In genomic region chr20:24206995-24207394, GRCh38 we compare ENCODE assay signal across 18 cellular contexts.
DNase-seq lines count a peak whose midpoint lies in the region; FAIRE-seq and TF ChIP-seq lines count a peak whose summit lies in the region.
"Had no signal": no experiment of that assay in that cellular context is flagged by ENCODE, and none has a peak within 500 bp of the region (broad histone marks: within the 10 kb centered on the region; RNA-seq: fewer than 3 reads in every experiment).

No MANE protein-coding gene starts in this region.

- H3K14ac ChIP-seq in H1 (ENCODE audit: insufficient read length): no peak overlapping the region

- no peak overlapping the region for H3K4me3 ChIP-seq in HEK293 (ENCODE audit: low read depth, low read length)
- no peak overlapping the region for H3K4me3 ChIP-seq in H1 (ENCODE audit: extremely low read depth in 1 of 4, insufficient read depth in 2 of 4, low read depth in 3 of 4, low read length in 4 of 4)
- H3K4me3 ChIP-seq in sigmoid colon: no peak overlapping the region
- H3K4me3 ChIP-seq: GM23338 had no signal

- peak; percentile 56 for DNase-seq in RPMI7951 (ENCODE audit: low read depth)
- no peak for DNase-seq in H1 (ENCODE audit: low read depth in 1 of 2, low spot score in 2 of 2)
- DNase-seq in non-pigmented ciliary epithelial cell (ENCODE audit: low read depth): peak; percentile 36
- DNase-seq in sigmoid colon: no peak
- no peak for DNase-seq in NCI-H187 (lab: John Stamatoyannopoulos, UW)
- no peak for DNase-seq in anterior cingulate cortex (lab: John Stamatoyannopoulos, UW)
- DNase-seq: DMS 273 treated with DMSO at 0.1 percent for 48 hours, GF-D8, Karpas-422, MM.1S, NCI-H1092 treated with DMSO at 0.1 percent for 48 hours, NCI-H1694, NCI-H345, NCI-H526 had no signal

- no peak overlapping the region for H4K5ac ChIP-seq in H1 (ENCODE audit: insufficient read length, low read depth, low read length)

- H4K8ac ChIP-seq in H1 (ENCODE audit: extremely low read depth, insufficient read depth, low read length): no peak overlapping the region

- intact Hi-C loops in sigmoid colon (cut with DNase I): no loop called here

- H2BK5ac ChIP-seq in H1 (ENCODE audit: low read depth, low read length): no peak overlapping the region

- 76% methylated on average over 5 of the region's 5 CpGs; no CpG with 5 or more reads in 1 of the 2 experiments for WGBS in H1 (ENCODE audit: extremely low coverage in 1 of 2, insufficient coverage in 1 of 2, insufficient read length in 1 of 2, insufficient replicate concordance in 2 of 2, low coverage in 1 of 2, low lambda C conversion rate in 2 of 2, missing lambda C conversion rate in 1 of 2), 2 experiments
- 70 to 79% methylated on average over 5 of the region's 5 CpGs for whole genome bisulfite sequencing in sigmoid colon, 2 donors

- no peaks in the 10 kb centered on the region for H3K79me2 ChIP-seq in H1 (ENCODE audit: control insufficient read depth in 1 of 2, insufficient read depth in 2 of 2, low read length in 2 of 2)

- H3K23ac ChIP-seq in H1 (ENCODE audit: insufficient read length): no peak overlapping the region

- no peak for FAIRE-seq in H1 (lab: Jason Lieb, UNC)
- FAIRE-seq: GM12891 had no signal

- no peak overlapping the region for H4K91ac ChIP-seq in H1 (replicated peaks; ENCODE audit: insufficient read length, low read length)

- no peak overlapping the region for H3K4ac ChIP-seq in H1 (replicated peaks; ENCODE audit: insufficient read length, low read depth, low read length)

- TF ChIP-seq RAD21 in H1 (IDR thresholded peaks at IDR 0.05 in 1 of 2, conservative IDR thresholded peaks at IDR 0.05 in 1 of 2; ENCODE audit: low read depth in 2 of 2, low read length in 2 of 2): no peak

- H2BK20ac ChIP-seq in H1 (ENCODE audit: low read length): no peak overlapping the region

- H3K27ac ChIP-seq in HEK293 (ENCODE audit: extremely low read depth, low read depth, low read length) (no peak overlapping the region), H1 (ENCODE audit: low read depth, low read length) (no peak overlapping the region), sigmoid colon (no peak overlapping the region)
- H3K27ac ChIP-seq: RWPE1 had no signal

- no peak overlapping the region for H3K18ac ChIP-seq in H1 (ENCODE audit: extremely low read depth, low read length)

- POLR2A ChIA-PET in HEK293 (lab: Yijun Ruan, JAX) (no interaction called here), H1 (lab: Charles Lee; ENCODE audit: partially characterized antibody) (interaction anchor here (1.1 kb wide), 1 partner anchor 15 kb away, joined by 3 read pairs; no protein-coding TSS in a partner anchor)

- no peak overlapping the region for H2BK12ac ChIP-seq in H1 (ENCODE audit: low read depth, low read length)

- H3K23me2 ChIP-seq in H1 (ENCODE audit: low read depth, low read length): peaks cover 8% of the 10 kb centered on the region; the same call in 1 of the 2 replicates

- TF ChIP-seq CTCF in HEK293 (tag by site-specific recombination; IDR thresholded peaks at IDR 0.05) (no peak), H1 (IDR thresholded peaks at IDR 0.05; ENCODE audit: control extremely low read depth in 1 of 3, insufficient read depth in 1 of 3, low read depth in 1 of 3, low read length in 3 of 3) (no peak), sigmoid colon (IDR thresholded peaks at IDR 0.05) (no peak)

- no peak overlapping the region for H2AK5ac ChIP-seq in H1 (ENCODE audit: low read depth, low read length)

- H3K79me1 ChIP-seq in H1 (ENCODE audit: low read depth, low read length): no peaks in the 10 kb centered on the region

- no peaks in the 10 kb centered on the region for H3K36me3 ChIP-seq in HEK293 (ENCODE audit: control insufficient read depth in 2 of 2, insufficient read depth in 1 of 2, low read length in 2 of 2)
- H3K36me3 ChIP-seq in H1 (ENCODE audit: control insufficient read depth in 2 of 4, insufficient read depth in 4 of 4, low read length in 3 of 4): no peaks in the 10 kb centered on the region
- no peaks in the 10 kb centered on the region for H3K36me3 ChIP-seq in sigmoid colon

- 0 out of 2 replicates have a peak overlapping the region, but pooled peaks have one; percentile 4 for H2AFZ ChIP-seq in H1 (ENCODE audit: low read length)
- H2AFZ ChIP-seq: GM23338 had no signal

- H3K4me1 ChIP-seq in HEK293 (ENCODE audit: control insufficient read depth, insufficient read depth, low read length) (no peaks in the 10 kb centered on the region), H1 (replicated peaks in 1 of 4; ENCODE audit: control insufficient read depth in 3 of 4, insufficient read depth in 4 of 4, low read length in 3 of 4) (peaks cover 0 to 10% (median 2%) of the 10 kb centered on the region in 4 experiments; a peak in 3 of 7 replicates), sigmoid colon (no peaks in the 10 kb centered on the region)

- H4K20me1 ChIP-seq in H1 (replicated peaks in 1 of 2; ENCODE audit: control insufficient read depth in 1 of 2, insufficient read depth in 2 of 2, low read length in 2 of 2): peaks cover 0 to 2% of the 10 kb centered on the region in 2 experiments

- H2BK120ac ChIP-seq in H1 (replicated peaks; ENCODE audit: low read depth, low read length): no peak overlapping the region

- no peaks in the 10 kb centered on the region for H3K9me3 ChIP-seq in HEK293 (ENCODE audit: control insufficient read depth, insufficient read depth, low read depth, low read length)
- H3K9me3 ChIP-seq in H1 (ENCODE audit: insufficient read depth in 2 of 2, low read depth in 1 of 2, low read length in 1 of 2): no peaks in the 10 kb centered on the region; a peak in 1 of 4 replicates
- H3K9me3 ChIP-seq in sigmoid colon: no peaks in the 10 kb centered on the region

- no peak overlapping the region for H3K9ac ChIP-seq in H1 (replicated peaks in 1 of 4; ENCODE audit: extremely low read depth in 1 of 4, low read depth in 3 of 4, low read length in 3 of 4)

- TF ChIP-seq EP300 in H1 (IDR thresholded peaks at IDR 0.05; ENCODE audit: borderline replicate concordance in 1 of 2, low read depth in 2 of 2, low read length in 2 of 2): no peak
- no peak for TF ChIP-seq EP300 in sigmoid colon (IDR thresholded peaks at IDR 0.05)

- CTCF ChIA-PET in HEK293 (lab: Yijun Ruan, JAX) (interaction anchor here (0.7 kb wide), 1 partner anchor 46 kb away, joined by 4 read pairs; no protein-coding TSS in a partner anchor), H1 (lab: Charles Lee; ENCODE audit: partially characterized antibody) (interaction anchor here (0.8 to 1.9 kb wide), 4 partner anchors 14 to 270 kb away, joined by 3 to 4 read pairs (median 3); no protein-coding TSS in a partner anchor)

- H3K56ac ChIP-seq in H1 (replicated peaks; ENCODE audit: insufficient read length, low read depth, low read length): no peak overlapping the region

- no peak overlapping the region for H2BK15ac ChIP-seq in H1 (ENCODE audit: low read length)

- TF ChIP-seq POLR2A in H1 (IDR thresholded peaks at IDR 0.05; ENCODE audit: control extremely low read depth in 1 of 2, low read depth in 2 of 2, low read length in 2 of 2) (no peak), sigmoid colon (IDR thresholded peaks at IDR 0.05) (no peak)

- H3K4me2 ChIP-seq in H1 (ENCODE audit: insufficient read depth in 1 of 2, low read depth in 2 of 2, low read length in 2 of 2): no peak overlapping the region
- H3K4me2 ChIP-seq: GM23338 had no signal

- H3K27me3 ChIP-seq in H1 (replicated peaks in 1 of 4; ENCODE audit: control insufficient read depth in 3 of 4, extremely low read depth in 1 of 4, insufficient read depth in 3 of 4, low read length in 3 of 4): no peaks in the 10 kb centered on the region
- H3K27me3 ChIP-seq in sigmoid colon: peaks cover 0 to 21% (median 6%) of the 10 kb centered on the region in 3 donors

TF ChIP-seq in HEK293, 187 proteins besides CTCF, POLR2A, EP300 and RAD21 (continues in another document):
- no peak for TF ChIP-seq ZNF157 (tag by site-specific recombination; IDR thresholded peaks at IDR 0.05)
- TF ChIP-seq ZNF146 (tag by site-specific recombination; IDR thresholded peaks at IDR 0.05): no peak
- no peak for TF ChIP-seq ZNF26 (tag by site-specific recombination; IDR thresholded peaks at IDR 0.05)
- peak; percentile 74 for TF ChIP-seq ZNF341 (tag by site-specific recombination; IDR thresholded peaks at IDR 0.05; ENCODE audit: low read depth)
- TF ChIP-seq ZNF785 (tag by site-specific recombination; IDR thresholded peaks at IDR 0.05): no peak
- TF ChIP-seq ZNF658 (tag by site-specific recombination; IDR thresholded peaks at IDR 0.05): no peak
- no peak for TF ChIP-seq ZNF585B (tag by site-specific recombination; IDR thresholded peaks at IDR 0.05)

TF ChIP-seq in H1, 55 proteins besides CTCF, POLR2A, EP300 and RAD21:
- no peak for TF ChIP-seq EGR1 (IDR thresholded peaks at IDR 0.05; ENCODE audit: borderline replicate concordance, low read depth, low read length)
- TF ChIP-seq CBX5 (IDR thresholded peaks at IDR 0.05; ENCODE audit: low read depth, low read length): no peak
- TF ChIP-seq JUND (IDR thresholded peaks at IDR 0.05; ENCODE audit: low read length): no peak; the same call in 1 of the 2 replicates
- TF ChIP-seq NANOG (IDR thresholded peaks at IDR 0.05; ENCODE audit: insufficient read depth, low read depth, low read length, poor library complexity, severe bottlenecking): no peak
- no peak for TF ChIP-seq GTF2F1 (IDR thresholded peaks at IDR 0.05; ENCODE audit: borderline replicate concordance, low read depth, low read length)
- no peak for TF ChIP-seq SP1 (IDR thresholded peaks at IDR 0.05; ENCODE audit: low read depth, low read length)
- TF ChIP-seq JUN (IDR thresholded peaks at IDR 0.05; ENCODE audit: low read depth, low read length): no peak
- TF ChIP-seq CHD2 (IDR thresholded peaks at IDR 0.05; ENCODE audit: low read length): no peak
- TF ChIP-seq RBBP5 (IDR thresholded peaks at IDR 0.05; ENCODE audit: borderline replicate concordance, low read depth, low read length): no peak
- no peak for TF ChIP-seq BCL11A (IDR thresholded peaks at IDR 0.05; ENCODE audit: low read depth in 2 of 2, low read length in 2 of 2)
- no peak for TF ChIP-seq TCF12 (IDR thresholded peaks at IDR 0.05; ENCODE audit: low read depth, low read length)

Comparison
In these comparisons a context has a peak if more than half of its experiments do, and no peak if none do; other contexts are left out.
1. DNase-seq: peak in RPMI7951 (single experiment) and non-pigmented ciliary epithelial cell (single experiment); none in H1 (0 of 2), sigmoid colon (single experiment), NCI-H187 (0 of 2) and anterior cingulate cortex (0 of 58).